ENCODE assay signal across 21 cellular contexts in the genomic region with DNA sequence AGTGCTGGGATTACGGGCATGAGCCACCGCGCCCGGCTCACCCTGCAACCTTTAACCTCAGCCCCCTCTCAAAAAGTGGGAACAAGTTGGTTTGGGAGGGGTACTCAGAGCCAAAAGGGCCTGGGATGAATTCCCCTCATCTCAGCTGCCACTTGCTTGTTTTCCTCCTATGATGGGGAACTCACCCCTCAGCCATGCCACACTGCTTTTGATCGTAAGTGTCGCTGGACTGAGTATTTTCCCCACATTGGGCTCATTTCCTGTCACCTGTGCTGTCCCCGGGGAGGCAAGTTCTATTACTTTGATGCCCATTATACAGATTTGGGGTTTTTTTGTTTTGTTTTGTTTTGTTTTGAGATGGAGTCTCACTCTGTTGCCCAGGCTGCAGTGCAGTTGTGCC. TPM values are rescaled to one million over a fixed set of nuclear protein-coding genes. Genes with fewer than 3 reads are reported as not detected.
DNase-seq lines count a peak whose midpoint lies in the region; ATAC-seq lines count a peak whose summit lies in the region.
"Had no signal": no experiment of that assay in that cellular context is flagged by ENCODE, and none has a peak within 500 bp of the region (broad histone marks: within the 10 kb centered on the region; RNA-seq: fewer than 3 reads in every experiment).

No MANE protein-coding gene starts in this region.

- H3K27me3 Mint-ChIP-seq in activated T-cell treated with anti-CD3 and anti-CD28 coated beads, Interleukin-2, amount 50 U/mL, for 72 hours (ENCODE audit: low read depth), result no peaks in the 10 kb centered on the region
- no peaks in the 10 kb centered on the region for H3K27me3 Mint-ChIP-seq in activated T-cell treated with anti-CD3 and anti-CD28 coated beads, Interleukin-2, amount 50 U/mL, for 4 hours (ENCODE audit: low read depth)
- H3K27me3 Mint-ChIP-seq in IgD-negative memory B cell, result peaks cover 2% of the 10 kb centered on the region
- no peaks in the 10 kb centered on the region for H3K27me3 Mint-ChIP-seq in activated naive CD8-positive, alpha-beta T cell
- H3K27me3 Mint-ChIP-seq in stimulated activated memory B cell treated with anti-CD40 and anti-IgM and Interleukin-4, amounts not matched to agents 10 μg/mL and 1 μg/mL and 100 μg/mL, for 72 hours, result no peaks in the 10 kb centered on the region

- peak overlapping the region; percentile 49 to 67 for H3K4me3 Mint-ChIP-seq in activated T-cell treated with anti-CD3 and anti-CD28 coated beads, Interleukin-2, amount 50 U/mL, for 72 hours
- no peak overlapping the region for H3K4me3 Mint-ChIP-seq in activated T-cell treated with anti-CD3 and anti-CD28 coated beads, Interleukin-2, amount 50 U/mL, for 4 hours
- H3K4me3 Mint-ChIP-seq in IgD-negative memory B cell, result peak overlapping the region; percentile 69 to 94 (median 92)
- peak overlapping the region; percentile 57 for H3K4me3 Mint-ChIP-seq in activated naive CD8-positive, alpha-beta T cell
- peak overlapping the region; percentile 66 for H3K4me3 Mint-ChIP-seq in stimulated activated memory B cell treated with anti-CD40 and anti-IgM and Interleukin-4, amounts not matched to agents 10 μg/mL and 1 μg/mL and 100 μg/mL, for 72 hours

- H3K4me1 Mint-ChIP-seq in activated T-cell treated with anti-CD3 and anti-CD28 coated beads, Interleukin-2, amount 50 U/mL, for 72 hours (ENCODE audit: low read depth), result peaks cover 60% of the 10 kb centered on the region
- H3K4me1 Mint-ChIP-seq in activated T-cell treated with anti-CD3 and anti-CD28 coated beads, Interleukin-2, amount 50 U/mL, for 4 hours (ENCODE audit: low read depth), result peaks cover 68% of the 10 kb centered on the region
- H3K4me1 Mint-ChIP-seq in IgD-negative memory B cell, result peaks cover 32 to 33% (median 32%) of the 10 kb centered on the region in 3 donors
- peaks cover 61% of the 10 kb centered on the region for H3K4me1 Mint-ChIP-seq in activated naive CD8-positive, alpha-beta T cell (ENCODE audit: low read depth)
- peaks cover 67% of the 10 kb centered on the region for H3K4me1 Mint-ChIP-seq in stimulated activated memory B cell treated with anti-CD40 and anti-IgM and Interleukin-4, amounts not matched to agents 10 μg/mL and 1 μg/mL and 100 μg/mL, for 72 hours

- H3K9me3 Mint-ChIP-seq in activated T-cell treated with anti-CD3 and anti-CD28 coated beads, Interleukin-2, amount 50 U/mL, for 72 hours, result no peaks in the 10 kb centered on the region
- no peaks in the 10 kb centered on the region for H3K9me3 Mint-ChIP-seq in activated T-cell treated with anti-CD3 and anti-CD28 coated beads, Interleukin-2, amount 50 U/mL, for 4 hours
- H3K9me3 Mint-ChIP-seq in IgD-negative memory B cell, result no peaks in the 10 kb centered on the region
- H3K9me3 Mint-ChIP-seq in activated naive CD8-positive, alpha-beta T cell (ENCODE audit: low read depth), result no peaks in the 10 kb centered on the region
- no peaks in the 10 kb centered on the region for H3K9me3 Mint-ChIP-seq in stimulated activated memory B cell treated with anti-CD40 and anti-IgM and Interleukin-4, amounts not matched to agents 10 μg/mL and 1 μg/mL and 100 μg/mL, for 72 hours

- H3K36me3 Mint-ChIP-seq in activated T-cell treated with anti-CD3 and anti-CD28 coated beads, Interleukin-2, amount 50 U/mL, for 72 hours (ENCODE audit: insufficient read depth in 2 of 2), result peaks cover 4 to 10% of the 10 kb centered on the region in 2 donors
- H3K36me3 Mint-ChIP-seq in activated T-cell treated with anti-CD3 and anti-CD28 coated beads, Interleukin-2, amount 50 U/mL, for 4 hours (ENCODE audit: insufficient read depth), result peaks cover 2% of the 10 kb centered on the region
- H3K36me3 Mint-ChIP-seq in IgD-negative memory B cell, result peaks cover 10% of the 10 kb centered on the region
- H3K36me3 Mint-ChIP-seq in activated naive CD8-positive, alpha-beta T cell, result no peaks in the 10 kb centered on the region
- peaks cover 20% of the 10 kb centered on the region for H3K36me3 Mint-ChIP-seq in stimulated activated memory B cell treated with anti-CD40 and anti-IgM and Interleukin-4, amounts not matched to agents 10 μg/mL and 1 μg/mL and 100 μg/mL, for 72 hours

- peak overlapping the region; percentile 85 for H3K27ac Mint-ChIP-seq in activated T-cell treated with anti-CD3 and anti-CD28 coated beads, Interleukin-2, amount 50 U/mL, for 72 hours
- H3K27ac Mint-ChIP-seq in IgD-negative memory B cell, result peak overlapping the region; percentile 100
- H3K27ac Mint-ChIP-seq in activated naive CD8-positive, alpha-beta T cell, result peak overlapping the region; percentile 72
- H3K27ac Mint-ChIP-seq in stimulated activated memory B cell treated with anti-CD40 and anti-IgM and Interleukin-4, amounts not matched to agents 10 μg/mL and 1 μg/mL and 100 μg/mL, for 72 hours, result peak overlapping the region; percentile 97

- no peak for DNase-seq in activated T-cell treated with anti-CD3 and anti-CD28 coated beads, Interleukin-2, amount 50 U/mL, for 72 hours
- DNase-seq in activated T-cell treated with anti-CD3 and anti-CD28 coated beads, Interleukin-2, amount 50 U/mL, for 4 hours, result no peak
- DNase-seq in mucosa of gallbladder (ENCODE audit: low spot score), result no peak
- no peak for DNase-seq in HuH-7.5 (ENCODE audit: low spot score)
- DNase-seq: activated CD4-positive, CD25-positive, alpha-beta regulatory T cell; COR-L47; EL; midbrain; NCI-H1092 treated with DMSO at 0.1 percent for 48 hours; NCI-H2081 treated with DMSO at 0.1 percent for 48 hours; NCI-H510A treated with DMSO at 0.1 percent for 48 hours; Right ventricle myocardium superior; stimulated activated CD4-positive, alpha-beta T cell treated with anti-CD3 and anti-CD28 coated beads, Interleukin-12 subunit alpha, Interleukin-12 subunit beta, amount 100 ng/mL, for 4 hours had no signal

- ATAC-seq in activated T-cell treated with anti-CD3 and anti-CD28 coated beads, Interleukin-2, amount 50 U/mL, for 72 hours (replicated peaks in 1 of 2), result no peak
- no peak for ATAC-seq in activated T-cell treated with anti-CD3 and anti-CD28 coated beads, Interleukin-2, amount 50 U/mL, for 4 hours
- ATAC-seq in stimulated activated memory B cell treated with anti-CD40 and anti-IgM and Interleukin-4, amounts not matched to agents 10 μg/mL and 1 μg/mL and 100 μg/mL, for 72 hours, result peak; percentile 1
- ATAC-seq in GM21528 (IDR thresholded peaks at IDR 0.05; ENCODE audit: low FRiP score, unreplicated experiment), result no peak
- ATAC-seq: esophagus mucosa, gastroesophageal sphincter had no signal

RNA-seq across cellular contexts. Expression of a gene that starts 6.5 kb away (rescaled TPM):
- 100 to 1,000 TPM; 109 to 126 TPM for total RNA-seq in activated T-cell treated with anti-CD3 and anti-CD28 coated beads, Interleukin-2, amount 50 U/mL, for 72 hours
- 10 to 100 TPM; 92.3 to 97.7 (median 96.3) TPM for total RNA-seq in activated T-cell treated with anti-CD3 and anti-CD28 coated beads, Interleukin-2, amount 50 U/mL, for 4 hours
- 322 TPM for polyA plus RNA-seq in IgD-negative memory B cell
- 47.5 TPM for total RNA-seq in mucosa of gallbladder

RNA-seq across cellular contexts. Expression of a gene that starts 10.7 kb away (rescaled TPM):
- 1 to 10 TPM; 1.0 to 3.6 TPM for total RNA-seq in activated T-cell treated with anti-CD3 and anti-CD28 coated beads, Interleukin-2, amount 50 U/mL, for 72 hours
- 1 to 10 TPM; 2.9 to 5.1 (median 3.3) TPM for total RNA-seq in activated T-cell treated with anti-CD3 and anti-CD28 coated beads, Interleukin-2, amount 50 U/mL, for 4 hours
- 3.9 TPM for polyA plus RNA-seq in IgD-negative memory B cell
- total RNA-seq in mucosa of gallbladder, result 0.17 TPM
- total RNA-seq: esophagus mucosa, gastroesophageal sphincter, Right ventricle myocardium superior, tibial nerve had no signal

RNA-seq across cellular contexts. Expression of a gene that starts 13.2 kb away (rescaled TPM):
- total RNA-seq in activated T-cell treated with anti-CD3 and anti-CD28 coated beads, Interleukin-2, amount 50 U/mL, for 72 hours, result not detected
- total RNA-seq in activated T-cell treated with anti-CD3 and anti-CD28 coated beads, Interleukin-2, amount 50 U/mL, for 4 hours, result not detected
- not detected for polyA plus RNA-seq in IgD-negative memory B cell
- total RNA-seq in mucosa of gallbladder, result not detected
- total RNA-seq: cardiac muscle cell, esophagus mucosa, gastroesophageal sphincter, Right ventricle myocardium superior, tibial nerve had no signal
- polyA plus RNA-seq: cardiac muscle cell had no signal

RNA-seq across cellular contexts. Expression of a gene that starts 13.5 kb away (rescaled TPM):
- 10 to 100 TPM; 59.8 to 62.2 TPM for total RNA-seq in activated T-cell treated with anti-CD3 and anti-CD28 coated beads, Interleukin-2, amount 50 U/mL, for 72 hours
- total RNA-seq in activated T-cell treated with anti-CD3 and anti-CD28 coated beads, Interleukin-2, amount 50 U/mL, for 4 hours, result 10 to 100 TPM; 70.4 to 73.9 (median 73.6) TPM
- 138 TPM for polyA plus RNA-seq in IgD-negative memory B cell
- 66.9 TPM for total RNA-seq in mucosa of gallbladder

RNA-seq across cellular contexts. Expression of a gene that starts 19.4 kb away (rescaled TPM):
- 10 to 100 TPM; 31.7 to 34.0 TPM for total RNA-seq in activated T-cell treated with anti-CD3 and anti-CD28 coated beads, Interleukin-2, amount 50 U/mL, for 72 hours
- total RNA-seq in activated T-cell treated with anti-CD3 and anti-CD28 coated beads, Interleukin-2, amount 50 U/mL, for 4 hours, result 10 to 100 TPM in 1 of 3 donors, 1 to 10 TPM in 2; 7.3 to 13.2 (median 10.0) TPM
- 4.2 TPM for polyA plus RNA-seq in IgD-negative memory B cell
- 7.0 TPM for total RNA-seq in mucosa of gallbladder
